25 cellular contexts compared by ENCODE assay signal in the genomic region with DNA sequence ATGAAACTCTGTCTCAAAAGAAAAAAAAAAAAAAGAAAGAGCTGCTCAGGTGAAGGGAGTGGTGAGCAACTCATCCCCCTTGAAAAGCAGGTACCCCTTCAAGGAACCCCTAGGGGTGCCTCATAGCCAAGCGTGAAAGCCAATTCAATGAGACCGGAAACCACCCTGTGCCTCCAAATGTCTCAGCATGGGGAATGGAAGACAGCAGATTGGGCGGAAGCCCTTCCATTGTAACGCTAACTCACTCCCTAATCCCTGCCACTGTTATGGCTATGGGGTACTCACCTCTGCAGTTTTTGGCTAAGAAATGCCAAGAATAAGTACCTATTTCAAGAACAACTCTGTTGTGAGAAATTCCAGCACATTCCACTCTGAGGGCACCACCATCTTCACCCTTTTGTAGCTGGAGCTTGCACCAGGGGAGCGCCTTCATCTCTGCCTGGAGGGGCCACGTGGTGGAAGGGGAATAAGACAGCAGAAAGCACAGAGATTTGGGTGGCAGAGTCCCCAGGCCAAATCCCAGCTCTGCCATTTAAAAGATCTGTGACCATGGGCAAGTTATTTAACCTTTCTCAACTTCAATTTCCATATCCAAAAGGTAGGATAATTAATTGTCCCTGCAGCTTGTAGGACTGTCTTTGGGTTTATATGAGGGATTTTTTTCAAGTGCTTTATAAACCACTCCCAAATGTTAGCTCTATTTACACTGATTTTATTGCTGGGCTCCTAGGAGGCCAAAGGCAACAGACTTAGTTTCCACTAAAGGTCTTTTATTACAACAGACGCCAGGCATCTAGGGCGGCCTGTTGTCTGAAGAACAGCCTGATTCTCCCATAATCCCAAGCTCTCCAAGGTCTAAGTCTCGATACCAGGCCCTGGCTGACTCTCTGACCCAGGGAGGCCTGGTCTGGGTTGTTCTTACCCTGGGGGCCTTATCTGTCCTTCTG.
DNase-seq lines count a peak whose midpoint lies in the region; ATAC-seq and TF ChIP-seq lines count a peak whose summit lies in the region.
"Had no signal": no experiment of that assay in that cellular context is flagged by ENCODE, and none has a peak within 500 bp of the region (broad histone marks: within the 10 kb centered on the region; RNA-seq: fewer than 3 reads in every experiment).

No MANE protein-coding gene starts in this region.

- intact Hi-C loops in PC-3 (cut with micrococcal nuclease): no loop called here
- intact Hi-C loops in CD8-positive, alpha-beta T cell (cut with DNase I, micrococcal nuclease): no loop called here

- peaks cover 7% of the 10 kb centered on the region; the same call in 1 of the 2 replicates for H3K79me2 ChIP-seq in PC-3 (ENCODE audit: low read length)
- no peaks in the 10 kb centered on the region for H3K79me2 ChIP-seq in osteoblast (ENCODE audit: insufficient read depth, low read length)

- no peaks in the 10 kb centered on the region for H3F3A ChIP-seq in PC-3 (ENCODE audit: low read length, unreplicated experiment)

- CTCF ChIA-PET in PC-3 (lab: Charles Lee): no interaction called here
- CTCF ChIA-PET in CD8-positive, alpha-beta T cell (lab: Charles Lee): interaction anchor here (1.0 to 2.4 kb wide), 3 partner anchors 37 to 100 kb away, joined by 3 to 10 read pairs (median 4); no protein-coding TSS in a partner anchor

- no peaks in the 10 kb centered on the region for H3K27me3 ChIP-seq in PC-3 (ENCODE audit: low read length)
- H3K27me3 ChIP-seq in osteoblast (ENCODE audit: insufficient read depth, low read length): peaks cover 6% of the 10 kb centered on the region
- H3K27me3 ChIP-seq in CD8-positive, alpha-beta T cell (ENCODE audit: insufficient read depth, low read length): no peaks in the 10 kb centered on the region
- H3K27me3 ChIP-seq in BE2C: no peaks in the 10 kb centered on the region
- H3K27me3 ChIP-seq: gastrocnemius medialis, suprapubic skin had no signal

- H3K27me3 Mint-ChIP-seq in CD8-positive, alpha-beta T cell (ENCODE audit: low read depth): no peaks in the 10 kb centered on the region
- H3K27me3 Mint-ChIP-seq: activated naive CD8-positive, alpha-beta T cell treated with anti-CD3 and anti-CD28 coated beads for 36 hours had no signal

- H3K36me3 Mint-ChIP-seq in CD8-positive, alpha-beta T cell: peaks cover 28% of the 10 kb centered on the region

- H3K4me3 ChIP-seq in PC-3 (ENCODE audit: low read length): no peak overlapping the region
- H3K4me3 ChIP-seq in osteoblast (ENCODE audit: insufficient read depth, low read length): no peak overlapping the region
- H3K4me3 ChIP-seq in CD8-positive, alpha-beta T cell (ENCODE audit: low read depth, low read length): no peak overlapping the region
- H3K4me3 ChIP-seq in BE2C (ENCODE audit: low read depth, low read length): no peak overlapping the region
- H3K4me3 ChIP-seq: gastrocnemius medialis, suprapubic skin had no signal

- TF ChIP-seq CTCF in 22Rv1 (IDR thresholded peaks at IDR 0.05) (no peak), PC-3 (conservative IDR thresholded peaks at IDR 0.05; ENCODE audit: low read depth, low read length) (no peak), osteoblast (IDR thresholded peaks at IDR 0.05; ENCODE audit: extremely low read depth, low read depth, low read length) (no peak), BE2C (IDR thresholded peaks at IDR 0.05; ENCODE audit: low read depth, low read length) (no peak)
- no peak for TF ChIP-seq CTCF in CD8-positive, alpha-beta T cell (IDR thresholded peaks at IDR 0.05)

- H4K20me1 ChIP-seq in PC-3 (ENCODE audit: low read length) (no peaks in the 10 kb centered on the region), osteoblast (ENCODE audit: insufficient read depth, low read length) (peaks cover 43% of the 10 kb centered on the region)

- no peak overlapping the region for H3K9ac ChIP-seq in PC-3 (ENCODE audit: low read length)
- H3K9ac ChIP-seq: SK-N-SH had no signal

- no peak overlapping the region for H2AFZ ChIP-seq in PC-3 (ENCODE audit: low read length)
- H2AFZ ChIP-seq in osteoblast (ENCODE audit: low read length): no peak overlapping the region

- H3K4me1 Mint-ChIP-seq in CD8-positive, alpha-beta T cell (ENCODE audit: low read depth): peaks cover 28% of the 10 kb centered on the region

- DNase-seq in PC-3: no peak
- DNase-seq in iPS DF 19.7 (ENCODE audit: low read depth, low spot score): peak; percentile 85
- peak; percentile 46 for DNase-seq in osteoblast (ENCODE audit: insufficient read length, low spot score, missing footprints)
- no peak for DNase-seq in NK-92 treated with Interleukin-12 subunit alpha and Interleukin-12 subunit beta, amount 100 ng/mL, for 24 hours (lab: John Stamatoyannopoulos, UW)
- DNase-seq in activated CD4-positive, alpha-beta T cell treated with anti-CD3 and anti-CD28 coated beads for 4 hours: no peak
- no peak for DNase-seq in CD8-positive, alpha-beta T cell
- DNase-seq in BE2C: no peak
- DNase-seq: 8988T; activated CD8-positive, alpha-beta memory T cell treated with anti-CD3 and anti-CD28 coated beads, Interleukin-2, amount 50 U/mL, for 48 hours; activated naive CD8-positive, alpha-beta T cell treated with anti-CD3 and anti-CD28 coated beads for 36 hours; Caco-2; cerebellar nuclear complex; gastrocnemius medialis; left cardiac atrium; mesenchymal stem cell; NCI-H1436; NCI-H2107; NCI-H510A treated with DMSO at 0.1 percent for 48 hours; SK-N-SH; WERI-Rb-1 had no signal

- H3K9me2 ChIP-seq in PC-3 (replicated peaks; ENCODE audit: low read length): no peaks in the 10 kb centered on the region
- H3K9me2 ChIP-seq: SK-N-SH had no signal

- POLR2A ChIA-PET in PC-3 (lab: Charles Lee; ENCODE audit: unreplicated experiment): no interaction called here
- POLR2A ChIA-PET in CD8-positive, alpha-beta T cell (lab: Charles Lee): no interaction called here

- BruUV-seq in PC-3 (replicated peaks; lab: Mats Ljungman, UMichigan): no TSS peak

- H3K27ac ChIP-seq in 22Rv1 (peak overlapping the region; percentile 63), PC-3 (ENCODE audit: low read length) (no peak overlapping the region), osteoblast (ENCODE audit: low read depth, low read length) (no peak overlapping the region)
- no peak overlapping the region for H3K27ac ChIP-seq in CD8-positive, alpha-beta T cell (ENCODE audit: low read depth, low read length)
- H3K27ac ChIP-seq: gastrocnemius medialis, suprapubic skin, WERI-Rb-1 had no signal

- H3K27ac Mint-ChIP-seq in CD8-positive, alpha-beta T cell: no peak overlapping the region
- H3K27ac Mint-ChIP-seq: activated naive CD8-positive, alpha-beta T cell treated with anti-CD3 and anti-CD28 coated beads for 36 hours; activated T-helper 2 cell treated with anti-CD3 and anti-CD28 coated beads, Interferon-gamma antibody, Interleukin-2, Interleukin-4, amounts not matched to agents 10 μg/mL and 5 μg/mL and 100 μg/mL, durations not matched to agents 14 hours and 24 hours and 36 hours; nephron; T-helper 2 cell treated with Interferon-gamma antibody and Interleukin-4, amounts not matched to agents 5 μg/mL and 100 μg/mL, for 36 hours had no signal

- no peaks in the 10 kb centered on the region for H3K9me3 Mint-ChIP-seq in CD8-positive, alpha-beta T cell
- H3K9me3 Mint-ChIP-seq: activated naive CD8-positive, alpha-beta T cell treated with anti-CD3 and anti-CD28 coated beads for 36 hours; activated T-helper 2 cell treated with anti-CD3 and anti-CD28 coated beads, Interferon-gamma antibody, Interleukin-2, Interleukin-4, amounts not matched to agents 10 μg/mL and 5 μg/mL and 100 μg/mL, durations not matched to agents 14 hours and 24 hours and 36 hours; nephron; T-helper 2 cell treated with Interferon-gamma antibody and Interleukin-4, amounts not matched to agents 5 μg/mL and 100 μg/mL, for 36 hours had no signal

- no peaks in the 10 kb centered on the region for H3K36me3 ChIP-seq in PC-3 (ENCODE audit: low read depth, low read length)
- H3K36me3 ChIP-seq in osteoblast (ENCODE audit: insufficient read depth, low read length): no peaks in the 10 kb centered on the region
- peaks cover 5% of the 10 kb centered on the region for H3K36me3 ChIP-seq in CD8-positive, alpha-beta T cell (ENCODE audit: insufficient read depth, low read length)
- peaks cover 15% of the 10 kb centered on the region for H3K36me3 ChIP-seq in BE2C
- H3K36me3 ChIP-seq: gastrocnemius medialis, suprapubic skin, WERI-Rb-1 had no signal

- ATAC-seq in PC-3: peak; percentile 36
- no peak for ATAC-seq in CD8-positive, alpha-beta T cell
- ATAC-seq: gastrocnemius medialis, left cardiac atrium had no signal

- no peak overlapping the region for H3K4me3 Mint-ChIP-seq in CD8-positive, alpha-beta T cell
- H3K4me3 Mint-ChIP-seq: activated naive CD8-positive, alpha-beta T cell treated with anti-CD3 and anti-CD28 coated beads for 36 hours; nephron; T-helper 2 cell treated with Interferon-gamma antibody and Interleukin-4, amounts not matched to agents 5 μg/mL and 100 μg/mL, for 36 hours had no signal

- H3K9me3 ChIP-seq in PC-3 (ENCODE audit: low read length) (no peaks in the 10 kb centered on the region), osteoblast (ENCODE audit: low read depth, low read length) (no peaks in the 10 kb centered on the region), BE2C (no peaks in the 10 kb centered on the region)
- H3K9me3 ChIP-seq in CD8-positive, alpha-beta T cell (ENCODE audit: low read length): no peaks in the 10 kb centered on the region
- H3K9me3 ChIP-seq: Caco-2, gastrocnemius medialis, SK-N-SH, suprapubic skin had no signal

- H3K4me1 ChIP-seq in PC-3 (ENCODE audit: insufficient read depth, low read length) (peaks cover 35% of the 10 kb centered on the region), osteoblast (ENCODE audit: insufficient read depth, low read length) (peaks cover 11% of the 10 kb centered on the region), BE2C (peaks cover 17% of the 10 kb centered on the region)
- peaks cover 38% of the 10 kb centered on the region for H3K4me1 ChIP-seq in CD8-positive, alpha-beta T cell (ENCODE audit: insufficient read depth, low read length)

- no peak overlapping the region for H3K4me2 ChIP-seq in PC-3 (ENCODE audit: low read length)
- H3K4me2 ChIP-seq in osteoblast (ENCODE audit: insufficient read depth, low read length): no peak overlapping the region
- H3K4me2 ChIP-seq: SK-N-SH had no signal

Comparison
In these comparisons a context has a peak if more than half of its experiments do, and no peak if none do; other contexts are left out.
1. DNase-seq: peak in iPS DF 19.7 (single experiment) and osteoblast (single experiment); none in PC-3 (single experiment), NK-92 treated with Interleukin-12 subunit alpha and Interleukin-12 subunit beta, amount 100 ng/mL, for 24 hours (single experiment), activated CD4-positive, alpha-beta T cell treated with anti-CD3 and anti-CD28 coated beads for 4 hours (0 of 2), CD8-positive, alpha-beta T cell (0 of 7) and BE2C (single experiment).